27 cellular contexts compared by ENCODE assay signal in the genomic region with DNA sequence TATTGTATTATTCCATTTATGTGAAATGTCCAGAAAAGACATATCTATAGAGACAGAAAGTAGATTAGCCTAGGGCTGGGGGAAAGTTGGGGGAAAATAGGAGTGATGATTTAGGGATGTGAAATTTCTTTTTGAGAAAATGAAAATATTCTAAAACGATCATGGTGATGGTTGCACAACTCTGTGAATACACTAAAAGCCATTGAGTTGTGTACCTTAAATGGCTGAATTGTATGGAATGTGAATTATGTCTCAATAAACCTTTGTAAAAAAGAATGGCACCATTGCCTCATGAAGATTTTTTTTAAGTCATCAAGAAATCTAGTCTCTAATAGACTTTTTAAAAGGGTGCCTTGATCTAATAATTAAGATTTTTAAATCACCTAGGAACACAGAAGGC.
"Had no signal": no experiment of that assay in that cellular context is flagged by ENCODE, and none has a peak within 500 bp of the region (broad histone marks: within the 10 kb centered on the region; RNA-seq: fewer than 3 reads in every experiment).

No MANE protein-coding gene starts in this region.

- H3K9me3 ChIP-seq: ovary, psoas muscle, spleen, stomach, thoracic aorta, thyroid gland, tibial nerve, upper lobe of left lung, uterus had no signal

- H3K36me3 ChIP-seq: neural progenitor cell, ovary, spleen, stomach, thoracic aorta, thyroid gland, tibial nerve, upper lobe of left lung, uterus had no signal

- H3K4me1 ChIP-seq: parathyroid adenoma, uterus had no signal

- H3K4me2 ChIP-seq: neural progenitor cell, smooth muscle cell had no signal

- H3K4me3 ChIP-seq: neural progenitor cell, ovary, psoas muscle, skin epidermis, smooth muscle cell, spleen, stomach, thoracic aorta, thyroid gland, tibial nerve, upper lobe of left lung, uterus had no signal

- DNase-seq: naive thymus-derived CD4-positive, alpha-beta T cell; natural killer cell; occipital lobe; ovary; posterior cingulate gyrus; psoas muscle; right cardiac atrium; spleen; stimulated activated CD4-positive, alpha-beta T cell treated with anti-CD3 and anti-CD28 coated beads, Interleukin-12 subunit alpha, Interleukin-12 subunit beta, amount 100 ng/mL, for 4 hours; stimulated activated CD4-positive, alpha-beta T cell treated with anti-CD3 and anti-CD28 coated beads, Interleukin-1b, Interleukin-23, amount 100 ng/mL, for 48 hours; stimulated activated CD4-positive, alpha-beta T cell treated with anti-CD3 and anti-CD28 coated beads, Interleukin-4, amount 100 ng/mL, for 1 hour; stimulated activated CD4-positive, alpha-beta T cell treated with anti-CD3 and anti-CD28 coated beads, Interleukin-4, amount 100 ng/mL, for 4 hours; stimulated activated CD8-positive, alpha-beta memory T cell treated with anti-CD3 and anti-CD28 coated beads, Interleukin-4, amount 100 ng/mL, for 48 hours; stimulated activated naive CD4-positive, alpha-beta T cell treated with Interleukin-2 at 50 U/mL for 16 hours; stomach; thyroid gland; trophoblast cell; upper lobe of left lung; uterus had no signal

- ATAC-seq: naive thymus-derived CD4-positive, alpha-beta T cell; natural killer cell; psoas muscle; right cardiac atrium; sciatic nerve; stimulated activated memory B cell treated with anti-CD40 and anti-IgM and Interleukin-4, amounts not matched to agents 10 μg/mL and 1 μg/mL and 100 μg/mL, for 72 hours had no signal

- H3K27me3 ChIP-seq: neural progenitor cell, ovary, spleen, stomach, thyroid gland, tibial nerve, upper lobe of left lung, uterus had no signal

- H3K9ac ChIP-seq: neural progenitor cell, parathyroid adenoma had no signal

- H3K27ac ChIP-seq: neural progenitor cell, ovary, parathyroid adenoma, psoas muscle, skin epidermis, spleen, stomach, thoracic aorta, thyroid gland, tibial nerve, upper lobe of left lung, uterus had no signal

- H2AFZ ChIP-seq: parathyroid adenoma had no signal
